ENCODE assay signal across 1 cellular context in genomic region chr10:69318087-69318996, GRCh38.
TF ChIP-seq lines count a peak whose summit lies in the region.

No MANE protein-coding gene starts in this region.

TF ChIP-seq in K562, 482 proteins besides CTCF, POLR2A, EP300 and RAD21 (continued from another document and continues in another):
- TF ChIP-seq ZNF609 (CRISPR knock-in tag; IDR thresholded peaks at IDR 0.05; ENCODE audit: borderline replicate concordance): no peak
- TF ChIP-seq DIDO1 (tag; IDR thresholded peaks at IDR 0.05; ENCODE audit: low read depth): no peak
- TF ChIP-seq, protein P1, sequence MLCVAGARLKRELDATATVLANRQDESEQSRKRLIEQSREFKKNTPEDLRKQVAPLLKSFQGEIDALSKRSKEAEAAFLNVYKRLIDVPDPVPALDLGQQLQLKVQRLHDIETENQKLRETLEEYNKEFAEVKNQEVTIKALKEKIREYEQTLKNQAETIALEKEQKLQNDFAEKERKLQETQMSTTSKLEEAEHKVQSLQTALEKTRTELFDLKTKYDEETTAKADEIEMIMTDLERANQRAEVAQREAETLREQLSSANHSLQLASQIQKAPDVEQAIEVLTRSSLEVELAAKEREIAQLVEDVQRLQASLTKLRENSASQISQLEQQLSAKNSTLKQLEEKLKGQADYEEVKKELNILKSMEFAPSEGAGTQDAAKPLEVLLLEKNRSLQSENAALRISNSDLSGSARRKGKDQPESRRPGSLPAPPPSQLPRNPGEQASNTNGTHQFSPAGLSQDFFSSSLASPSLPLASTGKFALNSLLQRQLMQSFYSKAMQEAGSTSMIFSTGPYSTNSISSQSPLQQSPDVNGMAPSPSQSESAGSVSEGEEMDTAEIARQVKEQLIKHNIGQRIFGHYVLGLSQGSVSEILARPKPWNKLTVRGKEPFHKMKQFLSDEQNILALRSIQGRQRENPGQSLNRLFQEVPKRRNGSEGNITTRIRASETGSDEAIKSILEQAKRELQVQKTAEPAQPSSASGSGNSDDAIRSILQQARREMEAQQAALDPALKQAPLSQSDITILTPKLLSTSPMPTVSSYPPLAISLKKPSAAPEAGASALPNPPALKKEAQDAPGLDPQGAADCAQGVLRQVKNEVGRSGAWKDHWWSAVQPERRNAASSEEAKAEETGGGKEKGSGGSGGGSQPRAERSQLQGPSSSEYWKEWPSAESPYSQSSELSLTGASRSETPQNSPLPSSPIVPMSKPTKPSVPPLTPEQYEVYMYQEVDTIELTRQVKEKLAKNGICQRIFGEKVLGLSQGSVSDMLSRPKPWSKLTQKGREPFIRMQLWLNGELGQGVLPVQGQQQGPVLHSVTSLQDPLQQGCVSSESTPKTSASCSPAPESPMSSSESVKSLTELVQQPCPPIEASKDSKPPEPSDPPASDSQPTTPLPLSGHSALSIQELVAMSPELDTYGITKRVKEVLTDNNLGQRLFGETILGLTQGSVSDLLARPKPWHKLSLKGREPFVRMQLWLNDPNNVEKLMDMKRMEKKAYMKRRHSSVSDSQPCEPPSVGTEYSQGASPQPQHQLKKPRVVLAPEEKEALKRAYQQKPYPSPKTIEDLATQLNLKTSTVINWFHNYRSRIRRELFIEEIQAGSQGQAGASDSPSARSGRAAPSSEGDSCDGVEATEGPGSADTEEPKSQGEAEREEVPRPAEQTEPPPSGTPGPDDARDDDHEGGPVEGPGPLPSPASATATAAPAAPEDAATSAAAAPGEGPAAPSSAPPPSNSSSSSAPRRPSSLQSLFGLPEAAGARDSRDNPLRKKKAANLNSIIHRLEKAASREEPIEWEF (CRISPR knock-in tag; IDR thresholded peaks at IDR 0.05): no peak
- no peak for TF ChIP-seq TCF3 (CRISPR knock-in tag; IDR thresholded peaks at IDR 0.05)
- no peak for TF ChIP-seq CBX8 (IDR thresholded peaks at IDR 0.05; ENCODE audit: borderline replicate concordance, extremely low read depth, low read depth, low read length, poor library complexity, severe bottlenecking)
- TF ChIP-seq ZNF239 (CRISPR knock-in tag; IDR thresholded peaks at IDR 0.05): no peak
- TF ChIP-seq CHD4 (IDR thresholded peaks at IDR 0.05; ENCODE audit: insufficient read depth, insufficient replicate concordance, low read depth, low read length, poor library complexity, severe bottlenecking): no peak
- TF ChIP-seq, protein P2, sequence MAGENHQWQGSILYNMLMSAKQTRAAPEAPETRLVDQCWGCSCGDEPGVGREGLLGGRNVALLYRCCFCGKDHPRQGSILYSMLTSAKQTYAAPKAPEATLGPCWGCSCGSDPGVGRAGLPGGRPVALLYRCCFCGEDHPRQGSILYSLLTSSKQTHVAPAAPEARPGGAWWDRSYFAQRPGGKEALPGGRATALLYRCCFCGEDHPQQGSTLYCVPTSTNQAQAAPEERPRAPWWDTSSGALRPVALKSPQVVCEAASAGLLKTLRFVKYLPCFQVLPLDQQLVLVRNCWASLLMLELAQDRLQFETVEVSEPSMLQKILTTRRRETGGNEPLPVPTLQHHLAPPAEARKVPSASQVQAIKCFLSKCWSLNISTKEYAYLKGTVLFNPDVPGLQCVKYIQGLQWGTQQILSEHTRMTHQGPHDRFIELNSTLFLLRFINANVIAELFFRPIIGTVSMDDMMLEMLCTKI (IDR thresholded peaks at IDR 0.05; ENCODE audit: partially characterized antibody): no peak
- TF ChIP-seq ZBTB33 (CRISPR knock-in tag; IDR thresholded peaks at IDR 0.05): no peak; the same call in 1 of the 2 replicates
- TF ChIP-seq TRIM24 (IDR thresholded peaks at IDR 0.05): no peak
- no peak for TF ChIP-seq ZNF551 (CRISPR knock-in tag; IDR thresholded peaks at IDR 0.05)
- no peak for TF ChIP-seq CBX5 (IDR thresholded peaks at IDR 0.05; ENCODE audit: borderline replicate concordance, low read depth)
- no peak for TF ChIP-seq ZNF324 (CRISPR knock-in tag; IDR thresholded peaks at IDR 0.05)
- no peak for TF ChIP-seq NCOA6 (IDR thresholded peaks at IDR 0.05)
- TF ChIP-seq U2AF1 (optimal IDR thresholded peaks at IDR 0.05; ENCODE audit: low read depth, low read length): peak; percentile 25
- no peak for TF ChIP-seq SREBF1 (IDR thresholded peaks at IDR 0.05; ENCODE audit: borderline replicate concordance, low read depth, low read length)
- TF ChIP-seq ZNF699 (CRISPR knock-in tag; IDR thresholded peaks at IDR 0.05; ENCODE audit: insufficient replicate concordance): no peak
- TF ChIP-seq, protein P3, sequence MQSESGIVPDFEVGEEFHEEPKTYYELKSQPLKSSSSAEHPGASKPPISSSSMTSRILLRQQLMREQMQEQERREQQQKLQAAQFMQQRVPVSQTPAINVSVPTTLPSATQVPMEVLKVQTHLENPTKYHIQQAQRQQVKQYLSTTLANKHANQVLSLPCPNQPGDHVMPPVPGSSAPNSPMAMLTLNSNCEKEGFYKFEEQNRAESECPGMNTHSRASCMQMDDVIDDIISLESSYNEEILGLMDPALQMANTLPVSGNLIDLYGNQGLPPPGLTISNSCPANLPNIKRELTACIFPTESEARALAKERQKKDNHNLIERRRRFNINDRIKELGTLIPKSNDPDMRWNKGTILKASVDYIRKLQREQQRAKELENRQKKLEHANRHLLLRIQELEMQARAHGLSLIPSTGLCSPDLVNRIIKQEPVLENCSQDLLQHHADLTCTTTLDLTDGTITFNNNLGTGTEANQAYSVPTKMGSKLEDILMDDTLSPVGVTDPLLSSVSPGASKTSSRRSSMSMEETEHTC (IDR thresholded peaks at IDR 0.05): no peak
- no peak for TF ChIP-seq MTA2 (IDR thresholded peaks at IDR 0.05; ENCODE audit: low read depth)
- no peak for TF ChIP-seq ARID3A (IDR thresholded peaks at IDR 0.05; ENCODE audit: borderline replicate concordance, low read depth, low read length)
- peak; percentile 74 for TF ChIP-seq MEIS2 (IDR thresholded peaks at IDR 0.05; ENCODE audit: partially characterized antibody)
- peak in 1 of 2 experiments; percentile 56; a peak in 1 of 4 replicates for TF ChIP-seq HDAC1 (IDR thresholded peaks at IDR 0.05)
- TF ChIP-seq, protein P4, sequence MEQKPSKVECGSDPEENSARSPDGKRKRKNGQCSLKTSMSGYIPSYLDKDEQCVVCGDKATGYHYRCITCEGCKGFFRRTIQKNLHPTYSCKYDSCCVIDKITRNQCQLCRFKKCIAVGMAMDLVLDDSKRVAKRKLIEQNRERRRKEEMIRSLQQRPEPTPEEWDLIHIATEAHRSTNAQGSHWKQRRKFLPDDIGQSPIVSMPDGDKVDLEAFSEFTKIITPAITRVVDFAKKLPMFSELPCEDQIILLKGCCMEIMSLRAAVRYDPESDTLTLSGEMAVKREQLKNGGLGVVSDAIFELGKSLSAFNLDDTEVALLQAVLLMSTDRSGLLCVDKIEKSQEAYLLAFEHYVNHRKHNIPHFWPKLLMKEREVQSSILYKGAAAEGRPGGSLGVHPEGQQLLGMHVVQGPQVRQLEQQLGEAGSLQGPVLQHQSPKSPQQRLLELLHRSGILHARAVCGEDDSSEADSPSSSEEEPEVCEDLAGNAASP (IDR thresholded peaks at IDR 0.05): no peak
- no peak for TF ChIP-seq SMC3 (conservative IDR thresholded peaks at IDR 0.05; ENCODE audit: insufficient read depth, low read depth, low read length)
- no peak for TF ChIP-seq ZNF444 (CRISPR knock-in tag; IDR thresholded peaks at IDR 0.05)
- no peak for TF ChIP-seq SRSF7 (optimal IDR thresholded peaks at IDR 0.05; ENCODE audit: low read depth, low read length)
- TF ChIP-seq CBFB (CRISPR knock-in tag; IDR thresholded peaks at IDR 0.05): peak; percentile 84; the same call in 1 of the 2 replicates
